10 cellular contexts compared by ENCODE assay signal in genomic region chr7:54546081-54546985, GRCh38. TPM values are rescaled to one million over a fixed set of nuclear protein-coding genes. Genes with fewer than 3 reads are reported as not detected.
DNase-seq lines count a peak whose midpoint lies in the region; ATAC-seq and TF ChIP-seq lines count a peak whose summit lies in the region.
"Had no signal": no experiment of that assay in that cellular context is flagged by ENCODE, and none has a peak within 500 bp of the region (broad histone marks: within the 10 kb centered on the region; RNA-seq: fewer than 3 reads in every experiment).

No MANE protein-coding gene starts in this region.

- ATAC-seq in GM21723 (IDR thresholded peaks at IDR 0.05; ENCODE audit: unreplicated experiment) (no peak), GM21515 (IDR thresholded peaks at IDR 0.05; ENCODE audit: unreplicated experiment) (no peak)

- peak; percentile 55 for DNase-seq in NCI-H510A treated with DMSO at 0.1 percent for 48 hours (lab: John Stamatoyannopoulos, UW)
- no peak for DNase-seq in epithelial cell of proximal tubule (ENCODE audit: low read depth)
- DNase-seq in sigmoid colon = no peak
- DNase-seq in occipital lobe (lab: John Stamatoyannopoulos, UW) = no peak
- no peak for DNase-seq in SW 1271 (lab: John Stamatoyannopoulos, UW)
- DNase-seq: effector CD8-positive, alpha-beta T cell; stimulated activated CD4-positive, alpha-beta T cell treated with anti-CD3 and anti-CD28 coated beads, Interleukin-2, amount 100 ng/mL, for 48 hours had no signal

- intact Hi-C loops in sigmoid colon (cut with DNase I) = no loop called here

- no peak for TF ChIP-seq EP300 in sigmoid colon (IDR thresholded peaks at IDR 0.05)

- H3K27me3 ChIP-seq in sigmoid colon = peaks cover 36 to 60% (median 55%) of the 10 kb centered on the region in 3 donors

- 1 to 2% methylated on average over 80 of the region's 80 CpGs for WGBS in sigmoid colon, 2 donors

- H3K4me1 ChIP-seq in sigmoid colon = peaks cover 0 to 27% (median 23%) of the 10 kb centered on the region in 4 donors

- H3K36me3 ChIP-seq in sigmoid colon = no peaks in the 10 kb centered on the region

- H3K27ac ChIP-seq in sigmoid colon = no peak overlapping the region

- no peaks in the 10 kb centered on the region for H3K9me3 ChIP-seq in sigmoid colon

- TF ChIP-seq POLR2A in sigmoid colon (IDR thresholded peaks at IDR 0.05) = no peak

- H3K4me3 ChIP-seq in epithelial cell of proximal tubule (ENCODE audit: low read depth, low read length) (peak overlapping the region; percentile 41), sigmoid colon (peak overlapping the region in 3 of 4 donors; percentile 32 to 38 (median 33))

- TF ChIP-seq CTCF in GM12874 (IDR thresholded peaks at IDR 0.05; ENCODE audit: insufficient read depth, low read depth, low read length) (0 out of 2 replicates have a peak, but pooled peaks have one; percentile 9), epithelial cell of proximal tubule (conservative IDR thresholded peaks at IDR 0.05; ENCODE audit: low read depth, low read length) (peak; percentile 39), sigmoid colon (IDR thresholded peaks at IDR 0.05) (no peak)

RNA-seq across cellular contexts. Expression of gene VSTM2A, which starts 4.2 kb away (rescaled TPM):
- total RNA-seq in epithelial cell of proximal tubule (not detected in 2 replicates), sigmoid colon (1 to 10 TPM; 1.3 to 3.6 (median 2.0) TPM), occipital lobe (58.6 TPM)
- polyA plus RNA-seq in sigmoid colon = under 1 TPM in 2 of 3 donors, not detected in 1; 0.58 to 0.60 TPM

Comparison
In these comparisons a context has a peak if more than half of its experiments do, and no peak if none do; other contexts are left out.
1. CTCF ChIP-seq: peak in GM12874 (single experiment) and epithelial cell of proximal tubule (single experiment); none in sigmoid colon (0 of 4).
2. RNA of gene VSTM2A, which starts 4.2 kb away (total RNA-seq): 58.6 TPM in occipital lobe (single experiment); 1.3 to 3.6 TPM in sigmoid colon and not detected in epithelial cell of proximal tubule; every median in the first group is over 10 times any median in the second.